Comparison of ENCODE assay signal across 10 cellular contexts in genomic region chr3:12155833-12156232, GRCh38. TPM values are rescaled to one million over a fixed set of nuclear protein-coding genes. Genes with fewer than 3 reads are reported as not detected.
DNase-seq lines count a peak whose midpoint lies in the region; ATAC-seq, FAIRE-seq and TF ChIP-seq lines count a peak whose summit lies in the region.
"Had no signal": no experiment of that assay in that cellular context is flagged by ENCODE, and none has a peak within 500 bp of the region (broad histone marks: within the 10 kb centered on the region; RNA-seq: fewer than 3 reads in every experiment).

No MANE protein-coding gene starts in this region.

- H3K4me3 Mint-ChIP-seq in stimulated activated memory B cell treated with anti-CD40 and anti-IgM and Interleukin-4, amounts not matched to agents 10 μg/mL and 1 μg/mL and 100 μg/mL, for 72 hours, result no peak overlapping the region

- H3K36me3 Mint-ChIP-seq in stimulated activated memory B cell treated with anti-CD40 and anti-IgM and Interleukin-4, amounts not matched to agents 10 μg/mL and 1 μg/mL and 100 μg/mL, for 72 hours, result no peaks in the 10 kb centered on the region

- in situ Hi-C loops in SK-MEL-5 (cut with HindIII; ENCODE audit: low pct_unique_long_range_greater_than_20kb, low sequenced_read_pairs), result no loop called here

- DNase-seq in EL, result peak; percentile 78
- peak; percentile 74 for DNase-seq in SK-MEL-5 (ENCODE audit: low read depth, low spot score)
- DNase-seq in fibroblast of the aortic adventitia (ENCODE audit: low read depth), result peak; percentile 84
- DNase-seq in pancreas, result no peak
- DNase-seq in D721Med (ENCODE audit: insufficient read length, low spot score), result no peak
- DNase-seq: NCI-H526 had no signal

- H3K4me3 ChIP-seq in fibroblast of the aortic adventitia (ENCODE audit: low read depth, low read length) (no peak overlapping the region), pancreas (no peak overlapping the region)

- no peaks in the 10 kb centered on the region for H3K4me1 ChIP-seq in pancreas

- H3K9me3 Mint-ChIP-seq in stimulated activated memory B cell treated with anti-CD40 and anti-IgM and Interleukin-4, amounts not matched to agents 10 μg/mL and 1 μg/mL and 100 μg/mL, for 72 hours, result no peaks in the 10 kb centered on the region

- 78 to 82% methylated on average over 2 of the region's 2 CpGs for WGBS in pancreas, 2 donors

- no peak overlapping the region for H3K27ac Mint-ChIP-seq in stimulated activated memory B cell treated with anti-CD40 and anti-IgM and Interleukin-4, amounts not matched to agents 10 μg/mL and 1 μg/mL and 100 μg/mL, for 72 hours

- TF ChIP-seq CTCF in fibroblast of the aortic adventitia (IDR thresholded peaks at IDR 0.05; ENCODE audit: insufficient read depth, low read length) (no peak), pancreas (IDR thresholded peaks at IDR 0.05) (no peak), D721Med (IDR thresholded peaks at IDR 0.05; ENCODE audit: insufficient read depth, missing control alignments) (no peak)

- H3K4me1 Mint-ChIP-seq in stimulated activated memory B cell treated with anti-CD40 and anti-IgM and Interleukin-4, amounts not matched to agents 10 μg/mL and 1 μg/mL and 100 μg/mL, for 72 hours, result no peaks in the 10 kb centered on the region

- no peaks in the 10 kb centered on the region for H3K36me3 ChIP-seq in pancreas

- no peak for FAIRE-seq in pancreas (lab: Jason Lieb, UNC)
- FAIRE-seq in D721Med (lab: Jason Lieb, UNC), result no peak

- no peaks in the 10 kb centered on the region for H3K27me3 ChIP-seq in pancreas

- ATAC-seq in pancreas (peak in 3 of 4 donors; percentile 18 to 67 (median 37)), GM21723 (IDR thresholded peaks at IDR 0.05; ENCODE audit: unreplicated experiment) (no peak), GM21381 (IDR thresholded peaks at IDR 0.05; ENCODE audit: unreplicated experiment) (no peak)
- no peak for ATAC-seq in stimulated activated memory B cell treated with anti-CD40 and anti-IgM and Interleukin-4, amounts not matched to agents 10 μg/mL and 1 μg/mL and 100 μg/mL, for 72 hours

- no peak overlapping the region for H3K27ac ChIP-seq in pancreas

- peaks cover 41% of the 10 kb centered on the region for H3K27me3 Mint-ChIP-seq in stimulated activated memory B cell treated with anti-CD40 and anti-IgM and Interleukin-4, amounts not matched to agents 10 μg/mL and 1 μg/mL and 100 μg/mL, for 72 hours

- intact Hi-C loops in pancreas (cut with DNase I), result no loop called here

- H3K9me3 ChIP-seq in pancreas, result no peaks in the 10 kb centered on the region

RNA-seq across cellular contexts. Expression of gene TIMP4, which starts 2.9 kb away (rescaled TPM):
- total RNA-seq in SK-MEL-5 (2014; rRNA removed; shearing (Covaris generic)), result not detected in 2 replicates
- not detected in 2 replicates for polyA plus RNA-seq in SK-MEL-5 (2015; cell fraction: cytosol; rRNA removed)
- polyA plus RNA-seq in SK-MEL-5 (2015; cell fraction: nucleus; rRNA removed), result not detected in 2 replicates
- 4.3 and 12.3 TPM in 2 replicates for total RNA-seq in fibroblast of the aortic adventitia (ENCODE audit: low replicate concordance)
- 1 to 10 TPM in 4 of 6 donors, under 1 TPM in 2; 0.12 to 4.6 (median 1.2) TPM for total RNA-seq in pancreas
- polyA plus RNA-seq in pancreas, result 1 to 10 TPM; 2.1 to 3.0 TPM
- total RNA-seq: mononuclear cell had no signal

Comparison
In these comparisons a context has a peak if more than half of its experiments do, and no peak if none do; other contexts are left out.
1. DNase-seq: peak in EL (single experiment), SK-MEL-5 (single experiment) and fibroblast of the aortic adventitia (single experiment); none in pancreas (0 of 6) and D721Med (single experiment).
2. ATAC-seq: peak in pancreas (3 of 4); none in GM21723 (single experiment), GM21381 (single experiment) and stimulated activated memory B cell treated with anti-CD40 and anti-IgM and Interleukin-4, amounts not matched to agents 10 μg/mL and 1 μg/mL and 100 μg/mL, for 72 hours (single experiment).